In the genomic region with DNA sequence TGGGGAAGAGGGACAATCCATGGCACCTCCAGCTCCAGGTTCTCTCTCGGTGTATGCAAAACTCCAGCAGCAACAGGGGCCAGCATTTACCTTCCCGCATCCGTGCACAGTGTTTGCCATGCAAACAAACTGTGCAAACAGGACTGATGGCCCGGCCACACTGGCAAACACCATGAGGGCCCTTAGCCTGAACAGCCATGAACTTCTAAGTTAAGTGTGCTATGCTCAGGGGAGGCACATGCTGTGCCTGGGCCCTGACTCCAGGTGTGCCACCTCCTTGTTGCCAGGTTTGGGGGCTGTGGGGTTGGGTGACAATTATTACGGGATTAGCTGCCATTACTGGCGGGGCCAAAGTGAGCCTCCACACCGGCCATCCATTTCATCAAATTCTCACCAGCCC, we compare ENCODE assay signal across 1 cellular context.
A peak's percentile ranks its signal among the peaks of the same experiment; 100 is the strongest.
TF ChIP-seq lines count a peak whose summit lies in the region.

No MANE protein-coding gene starts in this region.

TF ChIP-seq in HepG2, 621 proteins besides CTCF, POLR2A, EP300 and RAD21 (continued from another document and continues in another):
- TF ChIP-seq ZNF646 (CRISPR knock-in tag; IDR thresholded peaks at IDR 0.05) (no peak), ATF7 (IDR thresholded peaks at IDR 0.05) (no peak), ATF7 (CRISPR knock-in tag; IDR thresholded peaks at IDR 0.05) (0 out of 2 replicates have a peak, but pooled peaks have one; percentile 22), SRSF4 (IDR thresholded peaks at IDR 0.05; ENCODE audit: low read depth, low read length, poor library complexity, severe bottlenecking) (no peak), AKAP8 (CRISPR knock-in tag; IDR thresholded peaks at IDR 0.05) (no peak), ZNF563 (CRISPR knock-in tag; IDR thresholded peaks at IDR 0.05) (peak; percentile 53; the same call in 1 of the 2 replicates), ZNF761 (CRISPR knock-in tag; conservative IDR thresholded peaks at IDR 0.05) (no peak), ZNF614 (CRISPR knock-in tag; IDR thresholded peaks at IDR 0.05; ENCODE audit: borderline replicate concordance) (0 out of 2 replicates have a peak, but pooled peaks have one; percentile 78), GTF2F1 (IDR thresholded peaks at IDR 0.05; ENCODE audit: low read length) (no peak), ZNF510 (CRISPR knock-in tag; IDR thresholded peaks at IDR 0.05; ENCODE audit: low read depth) (no peak), ZNF362 (CRISPR knock-in tag; IDR thresholded peaks at IDR 0.05; ENCODE audit: borderline replicate concordance) (no peak), RBM22 (optimal IDR thresholded peaks at IDR 0.05; ENCODE audit: low read length) (no peak), ZBTB10 (CRISPR knock-in tag; IDR thresholded peaks at IDR 0.05; ENCODE audit: borderline replicate concordance) (no peak), ZFP90 (CRISPR knock-in tag; IDR thresholded peaks at IDR 0.05; ENCODE audit: borderline replicate concordance) (peak; percentile 87; the same call in 1 of the 2 replicates), DRAP1 (CRISPR knock-in tag; IDR thresholded peaks at IDR 0.05) (0 out of 2 replicates have a peak, but pooled peaks have one; percentile 23), TEAD3 (CRISPR knock-in tag; optimal IDR thresholded peaks at IDR 0.05; ENCODE audit: borderline replicate concordance) (peak; percentile 78), ZNF816 (CRISPR knock-in tag; IDR thresholded peaks at IDR 0.05; ENCODE audit: borderline replicate concordance) (no peak), ZNF230 (CRISPR knock-in tag; IDR thresholded peaks at IDR 0.05) (no peak), ZNF530 (CRISPR knock-in tag; IDR thresholded peaks at IDR 0.05; ENCODE audit: low read depth) (no peak), POLR2G (IDR thresholded peaks at IDR 0.05; ENCODE audit: low read depth, low read length) (no peak), HMGA1 (CRISPR knock-in tag; conservative IDR thresholded peaks at IDR 0.05) (no peak), CBX1 (IDR thresholded peaks at IDR 0.05; ENCODE audit: low read depth) (no peak), NAIF1 (CRISPR knock-in tag; IDR thresholded peaks at IDR 0.05; ENCODE audit: borderline replicate concordance) (no peak), ZNF160 (CRISPR knock-in tag; IDR thresholded peaks at IDR 0.05) (no peak), PAF1 (CRISPR knock-in tag; IDR thresholded peaks at IDR 0.05) (no peak), ZNF326 (CRISPR knock-in tag; IDR thresholded peaks at IDR 0.05; ENCODE audit: borderline replicate concordance) (no peak), RARA (CRISPR knock-in tag; IDR thresholded peaks at IDR 0.05) (peak; percentile 94), ZNF746 (CRISPR knock-in tag; IDR thresholded peaks at IDR 0.05) (0 out of 2 replicates have a peak, but pooled peaks have one; percentile 49), ZNF430 (CRISPR knock-in tag; IDR thresholded peaks at IDR 0.05) (no peak), HOMEZ (CRISPR knock-in tag; IDR thresholded peaks at IDR 0.05; ENCODE audit: low read depth) (no peak), ZFYVE20 (CRISPR knock-in tag; IDR thresholded peaks at IDR 0.05; ENCODE audit: borderline replicate concordance, low read depth) (no peak), ARID2 (CRISPR knock-in tag; IDR thresholded peaks at IDR 0.05; ENCODE audit: borderline replicate concordance) (no peak), ZNF772 (CRISPR knock-in tag; IDR thresholded peaks at IDR 0.05) (no peak), PCBP2 (optimal IDR thresholded peaks at IDR 0.05; ENCODE audit: low read depth, low read length, poor library complexity, severe bottlenecking) (no peak), RFXAP (CRISPR knock-in tag; IDR thresholded peaks at IDR 0.05; ENCODE audit: borderline replicate concordance) (peak; percentile 71; the same call in 1 of the 2 replicates), LCORL (IDR thresholded peaks at IDR 0.05) (no peak), LCORL (CRISPR knock-in tag; IDR thresholded peaks at IDR 0.05) (peak; percentile 82; the same call in 1 of the 2 replicates), SNAPC2 (CRISPR knock-in tag; IDR thresholded peaks at IDR 0.05) (0 out of 2 replicates have a peak, but pooled peaks have one; percentile 36), GMEB1 (CRISPR knock-in tag; IDR thresholded peaks at IDR 0.05; ENCODE audit: borderline replicate concordance) (no peak), IRX3 (CRISPR knock-in tag; IDR thresholded peaks at IDR 0.05; ENCODE audit: borderline replicate concordance, low read depth) (no peak), KDM1A (CRISPR knock-in tag; IDR thresholded peaks at IDR 0.05) (peak; percentile 63; the same call in 1 of the 2 replicates), ZNF350 (CRISPR knock-in tag; IDR thresholded peaks at IDR 0.05; ENCODE audit: borderline replicate concordance, low read depth) (peak; percentile 81; the same call in 1 of the 2 replicates), U2AF1 (optimal IDR thresholded peaks at IDR 0.05; ENCODE audit: low read depth, low read length) (no peak)
- TF ChIP-seq, protein P1, sequence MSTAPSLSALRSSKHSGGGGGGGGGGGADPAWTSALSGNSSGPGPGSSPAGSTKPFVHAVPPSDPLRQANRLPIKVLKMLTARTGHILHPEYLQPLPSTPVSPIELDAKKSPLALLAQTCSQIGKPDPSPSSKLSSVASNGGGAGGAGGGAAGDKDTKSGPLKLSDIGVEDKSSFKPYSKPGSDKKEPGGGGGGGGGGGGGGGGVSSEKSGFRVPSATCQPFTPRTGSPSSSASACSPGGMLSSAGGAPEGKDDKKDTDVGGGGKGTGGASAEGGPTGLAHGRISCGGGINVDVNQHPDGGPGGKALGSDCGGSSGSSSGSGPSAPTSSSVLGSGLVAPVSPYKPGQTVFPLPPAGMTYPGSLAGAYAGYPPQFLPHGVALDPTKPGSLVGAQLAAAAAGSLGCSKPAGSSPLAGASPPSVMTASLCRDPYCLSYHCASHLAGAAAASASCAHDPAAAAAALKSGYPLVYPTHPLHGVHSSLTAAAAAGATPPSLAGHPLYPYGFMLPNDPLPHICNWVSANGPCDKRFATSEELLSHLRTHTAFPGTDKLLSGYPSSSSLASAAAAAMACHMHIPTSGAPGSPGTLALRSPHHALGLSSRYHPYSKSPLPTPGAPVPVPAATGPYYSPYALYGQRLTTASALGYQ (CRISPR knock-in tag; IDR thresholded peaks at IDR 0.05): peak; percentile 73; the same call in 1 of the 2 replicates
- TF ChIP-seq, protein P2, sequence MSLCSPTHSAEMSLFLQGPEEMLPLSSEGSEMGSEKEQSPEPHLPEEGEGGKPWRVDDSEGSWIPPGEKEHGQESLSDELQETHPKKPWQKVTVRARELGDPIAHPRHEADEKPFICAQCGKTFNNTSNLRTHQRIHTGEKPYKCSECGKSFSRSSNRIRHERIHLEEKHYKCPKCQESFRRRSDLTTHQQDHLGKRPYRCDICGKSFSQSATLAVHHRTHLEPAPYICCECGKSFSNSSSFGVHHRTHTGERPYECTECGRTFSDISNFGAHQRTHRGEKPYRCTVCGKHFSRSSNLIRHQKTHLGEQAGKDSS (CRISPR knock-in tag; IDR thresholded peaks at IDR 0.05; ENCODE audit: borderline replicate concordance, low read depth): peak; percentile 61; the same call in 1 of the 2 replicates
- TF ChIP-seq, protein P3, sequence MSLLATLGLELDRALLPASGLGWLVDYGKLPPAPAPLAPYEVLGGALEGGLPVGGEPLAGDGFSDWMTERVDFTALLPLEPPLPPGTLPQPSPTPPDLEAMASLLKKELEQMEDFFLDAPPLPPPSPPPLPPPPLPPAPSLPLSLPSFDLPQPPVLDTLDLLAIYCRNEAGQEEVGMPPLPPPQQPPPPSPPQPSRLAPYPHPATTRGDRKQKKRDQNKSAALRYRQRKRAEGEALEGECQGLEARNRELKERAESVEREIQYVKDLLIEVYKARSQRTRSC (CRISPR knock-in tag; IDR thresholded peaks at IDR 0.05; ENCODE audit: low read depth): no peak
